Comparison of ENCODE assay signal across 27 cellular contexts in genomic region chr4:54289316-54289715, GRCh38.
"Had no signal": no experiment of that assay in that cellular context is flagged by ENCODE, and none has a peak within 500 bp of the region (broad histone marks: within the 10 kb centered on the region; RNA-seq: fewer than 3 reads in every experiment).

No MANE protein-coding gene starts in this region.

- H3K9me3 Mint-ChIP-seq: activated CD8-positive, alpha-beta T cell treated with anti-CD3 and anti-CD28 coated beads for 36 hours; activated naive CD4-positive, alpha-beta T cell treated with anti-CD3 and anti-CD28 coated beads, Interleukin-2, amount 50 U/mL, for 24 hours; activated T-helper 17 cell treated with anti-CD3 and anti-CD28 coated beads, Interleukin-2, amount 50 U/mL, for 72 hours had no signal

- H3K27me3 Mint-ChIP-seq: activated naive CD8-positive, alpha-beta T cell treated with anti-CD3 and anti-CD28 coated beads, Interleukin-2, amount 10 ng/mL, durations not matched to agents 7 days and 5 days had no signal

- H3K36me3 Mint-ChIP-seq: activated naive CD4-positive, alpha-beta T cell treated with anti-CD3 and anti-CD28 coated beads, Interleukin-2, amount 50 U/mL, for 24 hours; activated naive CD8-positive, alpha-beta T cell treated with anti-CD3 and anti-CD28 coated beads, Interleukin-2, amount 10 ng/mL, durations not matched to agents 7 days and 5 days had no signal

- H3K4me1 Mint-ChIP-seq: activated naive CD4-positive, alpha-beta T cell treated with anti-CD3 and anti-CD28 coated beads, Interleukin-2, amount 50 U/mL, for 24 hours; activated naive CD8-positive, alpha-beta T cell treated with anti-CD3 and anti-CD28 coated beads, Interleukin-2, amount 10 ng/mL, durations not matched to agents 7 days and 5 days; activated T-helper 17 cell treated with anti-CD3 and anti-CD28 coated beads, Interleukin-2, amount 50 U/mL, for 72 hours; central memory CD8-positive, alpha-beta T cell had no signal

- ATAC-seq: activated CD8-positive, alpha-beta T cell treated with anti-CD3 and anti-CD28 coated beads for 36 hours; activated T-cell treated with anti-CD3 and anti-CD28 coated beads, Interleukin-2, amount 50 U/mL, for 72 hours; activated T-helper 17 cell treated with anti-CD3 and anti-CD28 coated beads, Interleukin-2, amount 50 U/mL, for 72 hours had no signal

- H3K27ac Mint-ChIP-seq: activated CD8-positive, alpha-beta T cell treated with anti-CD3 and anti-CD28 coated beads for 36 hours; activated naive CD4-positive, alpha-beta T cell treated with anti-CD3 and anti-CD28 coated beads, Interleukin-2, amount 50 U/mL, for 24 hours; activated naive CD8-positive, alpha-beta T cell treated with anti-CD3 and anti-CD28 coated beads, Interleukin-2, amount 10 ng/mL, durations not matched to agents 7 days and 5 days; activated T-cell treated with anti-CD3 and anti-CD28 coated beads, Interleukin-2, amount 50 U/mL, for 72 hours; activated T-helper 17 cell treated with anti-CD3 and anti-CD28 coated beads, Interleukin-2, amount 50 U/mL, for 72 hours had no signal

- H3K4me3 Mint-ChIP-seq: activated CD8-positive, alpha-beta T cell treated with anti-CD3 and anti-CD28 coated beads for 36 hours; activated naive CD4-positive, alpha-beta T cell treated with anti-CD3 and anti-CD28 coated beads, Interleukin-2, amount 50 U/mL, for 24 hours; activated naive CD8-positive, alpha-beta T cell treated with anti-CD3 and anti-CD28 coated beads, Interleukin-2, amount 10 ng/mL, durations not matched to agents 7 days and 5 days; activated T-cell treated with anti-CD3 and anti-CD28 coated beads, Interleukin-2, amount 50 U/mL, for 72 hours; activated T-helper 17 cell treated with anti-CD3 and anti-CD28 coated beads, Interleukin-2, amount 50 U/mL, for 72 hours; central memory CD8-positive, alpha-beta T cell had no signal

- DNase-seq: activated CD4-positive, alpha-beta T cell treated with anti-CD3 and anti-CD28 coated beads for 1 hour; activated CD4-positive, alpha-beta T cell treated with anti-CD3 and anti-CD28 coated beads for 48 hours; activated CD4-positive, CD25-positive, alpha-beta regulatory T cell; activated CD8-positive, alpha-beta T cell treated with anti-CD3 and anti-CD28 coated beads for 36 hours; activated gamma-delta T cell; activated naive CD4-positive, alpha-beta T cell treated with Interleukin-2 at 50 U/mL for 16 hours; activated naive CD8-positive, alpha-beta T cell treated with anti-CD3 and anti-CD28 coated beads, Interleukin-2, amount 10 ng/mL, durations not matched to agents 7 days and 5 days; activated T-cell treated with anti-CD3 and anti-CD28 coated beads, Interleukin-2, amount 50 U/mL, for 1 hour; activated T-cell treated with anti-CD3 and anti-CD28 coated beads, Interleukin-2, amount 50 U/mL, for 72 hours; amygdala; MM.1S; MV-4-11; NCI-H1092; NCI-H1436 treated with DMSO at 0.1 percent for 48 hours; NCI-H1694 treated with DMSO at 0.1 percent for 48 hours; NCI-H2029; NCI-H2171 treated with DMSO at 0.1 percent for 48 hours; NCI-H226; NCI-H446 treated with DMSO at 0.1 percent for 48 hours; NCI-H524; NCI-H69; Right ventricle myocardium superior; T1000; WERI-Rb-1 had no signal
